In the genomic region with DNA sequence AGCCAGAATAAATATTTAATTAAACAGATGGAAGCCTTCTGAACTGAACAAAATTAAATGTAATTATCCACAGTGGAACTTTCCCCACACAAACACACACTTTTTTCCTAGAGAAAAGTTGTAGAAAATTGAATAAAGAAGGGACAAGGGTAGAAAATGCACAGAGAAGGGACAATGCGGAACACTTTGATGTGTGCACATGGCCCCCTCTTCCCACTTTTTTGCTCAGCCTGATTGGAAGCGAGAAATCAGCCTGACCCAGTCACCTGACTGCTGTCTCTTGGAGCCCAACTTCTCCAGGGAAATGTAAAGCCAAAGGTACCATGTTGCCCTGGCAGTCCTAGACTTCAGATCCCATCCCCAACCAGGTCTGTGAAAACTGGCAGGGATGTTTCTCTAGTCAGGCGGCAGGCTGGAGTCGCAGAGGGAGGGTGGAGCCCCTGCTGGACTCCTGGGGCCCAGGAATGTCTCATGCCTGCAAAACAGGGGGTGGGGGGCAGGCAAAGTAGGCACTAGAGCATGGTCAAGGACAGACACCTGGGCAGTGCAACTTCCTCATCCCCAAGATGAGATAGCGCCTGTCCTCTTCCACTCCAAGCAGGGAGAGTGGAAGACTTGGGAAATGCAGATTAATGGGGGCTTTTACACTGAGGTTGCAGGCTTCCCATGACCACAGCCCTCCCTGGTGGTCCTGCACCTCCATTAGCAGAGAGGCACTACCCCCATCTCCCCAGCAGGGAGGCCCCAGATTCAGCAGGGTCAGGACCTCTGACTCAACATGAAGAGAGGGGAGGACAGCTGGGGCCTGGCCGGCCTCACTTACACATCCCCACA, we compare ENCODE assay signal across 1 cellular context.
A peak's percentile ranks its signal among the peaks of the same experiment; 100 is the strongest.
TF ChIP-seq lines count a peak whose summit lies in the region.

No MANE protein-coding gene starts in this region.

TF ChIP-seq in HepG2, 621 proteins besides CTCF, POLR2A, EP300 and RAD21 (continued from another document and continues in another):
- TF ChIP-seq, protein P1, sequence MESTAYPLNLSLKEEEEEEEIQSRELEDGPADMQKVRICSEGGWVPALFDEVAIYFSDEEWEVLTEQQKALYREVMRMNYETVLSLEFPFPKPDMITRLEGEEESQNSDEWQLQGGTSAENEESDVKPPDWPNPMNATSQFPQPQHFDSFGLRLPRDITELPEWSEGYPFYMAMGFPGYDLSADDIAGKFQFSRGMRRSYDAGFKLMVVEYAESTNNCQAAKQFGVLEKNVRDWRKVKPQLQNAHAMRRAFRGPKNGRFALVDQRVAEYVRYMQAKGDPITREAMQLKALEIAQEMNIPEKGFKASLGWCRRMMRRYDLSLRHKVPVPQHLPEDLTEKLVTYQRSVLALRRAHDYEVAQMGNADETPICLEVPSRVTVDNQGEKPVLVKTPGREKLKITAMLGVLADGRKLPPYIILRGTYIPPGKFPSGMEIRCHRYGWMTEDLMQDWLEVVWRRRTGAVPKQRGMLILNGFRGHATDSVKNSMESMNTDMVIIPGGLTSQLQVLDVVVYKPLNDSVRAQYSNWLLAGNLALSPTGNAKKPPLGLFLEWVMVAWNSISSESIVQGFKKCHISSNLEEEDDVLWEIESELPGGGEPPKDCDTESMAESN (CRISPR knock-in tag; conservative IDR thresholded peaks at IDR 0.05), result no peak
- TF ChIP-seq RELA (CRISPR knock-in tag; IDR thresholded peaks at IDR 0.05) (no peak), KLF16 (CRISPR knock-in tag; IDR thresholded peaks at IDR 0.05) (no peak), ZNF10 (CRISPR knock-in tag; IDR thresholded peaks at IDR 0.05; ENCODE audit: borderline replicate concordance, low read depth) (no peak), SIX4 (CRISPR knock-in tag; IDR thresholded peaks at IDR 0.05) (no peak; the same call in 1 of the 2 replicates), ZNF841 (CRISPR knock-in tag; IDR thresholded peaks at IDR 0.05; ENCODE audit: borderline replicate concordance) (no peak), HMGA1 (CRISPR knock-in tag; conservative IDR thresholded peaks at IDR 0.05) (no peak), TFE3 (CRISPR knock-in tag; IDR thresholded peaks at IDR 0.05) (no peak), MAFG (CRISPR knock-in tag; IDR thresholded peaks at IDR 0.05) (no peak), ZNF629 (CRISPR knock-in tag; conservative IDR thresholded peaks at IDR 0.05) (no peak), ISX (CRISPR knock-in tag; conservative IDR thresholded peaks at IDR 0.05) (no peak), NR2F6 (IDR thresholded peaks at IDR 0.05) (peak; percentile 82), NR2F6 (CRISPR knock-in tag; IDR thresholded peaks at IDR 0.05) (peak; percentile 83), ATF1 (CRISPR knock-in tag; IDR thresholded peaks at IDR 0.05) (no peak), ZBTB33 (CRISPR knock-in tag; IDR thresholded peaks at IDR 0.05) (no peak), ZNF687 (CRISPR knock-in tag; IDR thresholded peaks at IDR 0.05) (peak; percentile 81), ZNF709 (CRISPR knock-in tag; IDR thresholded peaks at IDR 0.05) (0 out of 2 replicates have a peak, but pooled peaks have one; percentile 19), ZBTB46 (CRISPR knock-in tag; IDR thresholded peaks at IDR 0.05; ENCODE audit: borderline replicate concordance) (0 out of 2 replicates have a peak, but pooled peaks have one; percentile 27), SNAI1 (CRISPR knock-in tag; IDR thresholded peaks at IDR 0.05; ENCODE audit: borderline replicate concordance) (no peak), ZMYM3 (CRISPR knock-in tag; IDR thresholded peaks at IDR 0.05) (no peak), NCOA2 (CRISPR knock-in tag; IDR thresholded peaks at IDR 0.05) (no peak; the same call in 1 of the 2 replicates), ZNF615 (CRISPR knock-in tag; IDR thresholded peaks at IDR 0.05; ENCODE audit: borderline replicate concordance) (no peak), THAP7 (CRISPR knock-in tag; IDR thresholded peaks at IDR 0.05) (no peak), PRPF4 (IDR thresholded peaks at IDR 0.05; ENCODE audit: low read depth, low read length, poor library complexity, severe bottlenecking) (no peak), BCLAF1 (IDR thresholded peaks at IDR 0.05) (no peak)
- TF ChIP-seq, protein P2, sequence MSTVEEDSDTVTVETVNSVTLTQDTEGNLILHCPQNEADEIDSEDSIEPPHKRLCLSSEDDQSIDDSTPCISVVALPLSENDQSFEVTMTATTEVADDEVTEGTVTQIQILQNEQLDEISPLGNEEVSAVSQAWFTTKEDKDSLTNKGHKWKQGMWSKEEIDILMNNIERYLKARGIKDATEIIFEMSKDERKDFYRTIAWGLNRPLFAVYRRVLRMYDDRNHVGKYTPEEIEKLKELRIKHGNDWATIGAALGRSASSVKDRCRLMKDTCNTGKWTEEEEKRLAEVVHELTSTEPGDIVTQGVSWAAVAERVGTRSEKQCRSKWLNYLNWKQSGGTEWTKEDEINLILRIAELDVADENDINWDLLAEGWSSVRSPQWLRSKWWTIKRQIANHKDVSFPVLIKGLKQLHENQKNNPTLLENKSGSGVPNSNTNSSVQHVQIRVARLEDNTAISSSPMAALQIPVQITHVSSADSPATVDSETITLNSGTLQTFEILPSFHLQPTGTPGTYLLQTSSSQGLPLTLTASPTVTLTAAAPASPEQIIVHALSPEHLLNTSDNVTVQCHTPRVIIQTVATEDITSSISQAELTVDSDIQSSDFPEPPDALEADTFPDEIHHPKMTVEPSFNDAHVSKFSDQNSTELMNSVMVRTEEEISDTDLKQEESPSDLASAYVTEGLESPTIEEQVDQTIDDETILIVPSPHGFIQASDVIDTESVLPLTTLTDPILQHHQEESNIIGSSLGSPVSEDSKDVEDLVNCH (CRISPR knock-in tag; IDR thresholded peaks at IDR 0.05), result no peak
- TF ChIP-seq, protein P3, sequence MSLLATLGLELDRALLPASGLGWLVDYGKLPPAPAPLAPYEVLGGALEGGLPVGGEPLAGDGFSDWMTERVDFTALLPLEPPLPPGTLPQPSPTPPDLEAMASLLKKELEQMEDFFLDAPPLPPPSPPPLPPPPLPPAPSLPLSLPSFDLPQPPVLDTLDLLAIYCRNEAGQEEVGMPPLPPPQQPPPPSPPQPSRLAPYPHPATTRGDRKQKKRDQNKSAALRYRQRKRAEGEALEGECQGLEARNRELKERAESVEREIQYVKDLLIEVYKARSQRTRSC (CRISPR knock-in tag; IDR thresholded peaks at IDR 0.05; ENCODE audit: low read depth), result no peak
- TF ChIP-seq, protein P4, sequence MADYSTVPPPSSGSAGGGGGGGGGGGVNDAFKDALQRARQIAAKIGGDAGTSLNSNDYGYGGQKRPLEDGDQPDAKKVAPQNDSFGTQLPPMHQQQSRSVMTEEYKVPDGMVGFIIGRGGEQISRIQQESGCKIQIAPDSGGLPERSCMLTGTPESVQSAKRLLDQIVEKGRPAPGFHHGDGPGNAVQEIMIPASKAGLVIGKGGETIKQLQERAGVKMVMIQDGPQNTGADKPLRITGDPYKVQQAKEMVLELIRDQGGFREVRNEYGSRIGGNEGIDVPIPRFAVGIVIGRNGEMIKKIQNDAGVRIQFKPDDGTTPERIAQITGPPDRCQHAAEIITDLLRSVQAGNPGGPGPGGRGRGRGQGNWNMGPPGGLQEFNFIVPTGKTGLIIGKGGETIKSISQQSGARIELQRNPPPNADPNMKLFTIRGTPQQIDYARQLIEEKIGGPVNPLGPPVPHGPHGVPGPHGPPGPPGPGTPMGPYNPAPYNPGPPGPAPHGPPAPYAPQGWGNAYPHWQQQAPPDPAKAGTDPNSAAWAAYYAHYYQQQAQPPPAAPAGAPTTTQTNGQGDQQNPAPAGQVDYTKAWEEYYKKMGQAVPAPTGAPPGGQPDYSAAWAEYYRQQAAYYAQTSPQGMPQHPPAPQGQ (CRISPR knock-in tag; IDR thresholded peaks at IDR 0.05; ENCODE audit: borderline replicate concordance), result no peak
- TF ChIP-seq, protein P5, sequence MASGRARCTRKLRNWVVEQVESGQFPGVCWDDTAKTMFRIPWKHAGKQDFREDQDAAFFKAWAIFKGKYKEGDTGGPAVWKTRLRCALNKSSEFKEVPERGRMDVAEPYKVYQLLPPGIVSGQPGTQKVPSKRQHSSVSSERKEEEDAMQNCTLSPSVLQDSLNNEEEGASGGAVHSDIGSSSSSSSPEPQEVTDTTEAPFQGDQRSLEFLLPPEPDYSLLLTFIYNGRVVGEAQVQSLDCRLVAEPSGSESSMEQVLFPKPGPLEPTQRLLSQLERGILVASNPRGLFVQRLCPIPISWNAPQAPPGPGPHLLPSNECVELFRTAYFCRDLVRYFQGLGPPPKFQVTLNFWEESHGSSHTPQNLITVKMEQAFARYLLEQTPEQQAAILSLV (CRISPR knock-in tag; IDR thresholded peaks at IDR 0.05; ENCODE audit: borderline replicate concordance), result no peak
